Comparison of ENCODE assay signal across 8 cellular contexts in genomic region chr1:160400646-160401486, GRCh38. TPM values are rescaled to one million over a fixed set of nuclear protein-coding genes. Genes with fewer than 3 reads are reported as not detected.
DNase-seq lines count a peak whose midpoint lies in the region; ATAC-seq and TF ChIP-seq lines count a peak whose summit lies in the region.

No MANE protein-coding gene starts in this region.

- WGBS in right cardiac atrium: 2% methylated on average over 55 of the region's 55 CpGs

- H3K27me3 Mint-ChIP-seq in WTC11 (ENCODE audit: low read depth): no peaks in the 10 kb centered on the region; the same call in 1 of the 2 replicates

- H3K27me3 ChIP-seq in right cardiac atrium (ENCODE audit: control insufficient read depth, insufficient read depth): no peaks in the 10 kb centered on the region

- H3K4me3 ChIP-seq in right cardiac atrium (ENCODE audit: low read length): peak overlapping the region; percentile 97
- peak overlapping the region; percentile 59 for H3K4me3 ChIP-seq in skeletal muscle cell (ENCODE audit: low read depth, low read length)

- no peaks in the 10 kb centered on the region for H3K9me3 ChIP-seq in right cardiac atrium (ENCODE audit: control insufficient read depth, low read length)

- peaks cover 57% of the 10 kb centered on the region for H3K4me1 Mint-ChIP-seq in WTC11

- CTCF ChIA-PET in WTC11 (lab: Charles Lee): interaction anchor here (0.6 to 2.2 kb wide), 7 partner anchors 10 to 285 kb away, joined by 3 to 11 read pairs (median 4); partner anchors contain the start of gene ATP1A2

- H3K9me3 Mint-ChIP-seq in WTC11: no peaks in the 10 kb centered on the region

- intact Hi-C loops in right cardiac atrium (cut with DNase I): no loop called here

- no peaks in the 10 kb centered on the region for H3K36me3 Mint-ChIP-seq in WTC11

- H3K27ac ChIP-seq in right cardiac atrium (ENCODE audit: low read length): no peak overlapping the region

- H3K4me3 Mint-ChIP-seq in WTC11: peak overlapping the region; percentile 86

- POLR2A ChIA-PET in WTC11 (lab: Charles Lee): interaction anchor here (0.5 to 1.0 kb wide), 5 partner anchors 10 to 369 kb away, joined by 3 to 5 read pairs (median 5); partner anchors contain the start of gene PIGM

- peak; percentile 14 for ATAC-seq in WTC11
- peak; percentile 51 to 52 for ATAC-seq in right cardiac atrium
- no peak for ATAC-seq in HG03432 (IDR thresholded peaks at IDR 0.05; ENCODE audit: unreplicated experiment)
- no peak for ATAC-seq in HG03097 (IDR thresholded peaks at IDR 0.05; ENCODE audit: low FRiP score, unreplicated experiment)
- no peak for ATAC-seq in HG02981 (IDR thresholded peaks at IDR 0.05; ENCODE audit: unreplicated experiment)

- H3K4me1 ChIP-seq in right cardiac atrium (ENCODE audit: control insufficient read depth, insufficient read depth, low read length): peaks cover 18% of the 10 kb centered on the region

- DNase-seq in NCI-H2227 (lab: John Stamatoyannopoulos, UW; ENCODE audit: unreplicated experiment) (peak; percentile 71), NCI-H2227 treated with DMSO at 0.1 percent for 48 hours (lab: John Stamatoyannopoulos, UW) (no peak), WTC11 (ENCODE audit: low spot score) (peak; percentile 65), right cardiac atrium (peak in 2 of 3 donors; percentile 39 to 73), skeletal muscle cell (ENCODE audit: low read depth) (no peak)

- peak overlapping the region; percentile 41 for H3K27ac Mint-ChIP-seq in WTC11

- TF ChIP-seq CTCF in WTC11 (IDR thresholded peaks at IDR 0.05): no peak

TF ChIP-seq in WTC11, 78 proteins besides CTCF, POLR2A, EP300 and RAD21 (continues in another document):
- TF ChIP-seq TEAD1 (CRISPR knock-in tag; IDR thresholded peaks at IDR 0.05) (no peak), AFF4 (CRISPR knock-in tag; IDR thresholded peaks at IDR 0.05; ENCODE audit: borderline replicate concordance) (no peak), TP53 (CRISPR knock-in tag; IDR thresholded peaks at IDR 0.05) (0 out of 2 replicates have a peak, but pooled peaks have one; percentile 63), E2F1 (CRISPR knock-in tag; IDR thresholded peaks at IDR 0.05) (no peak), ZBTB21 (CRISPR knock-in tag; IDR thresholded peaks at IDR 0.05; ENCODE audit: borderline replicate concordance) (no peak), ZNF138 (CRISPR knock-in tag; conservative IDR thresholded peaks at IDR 0.05) (no peak), FOXP1 (CRISPR knock-in tag; IDR thresholded peaks at IDR 0.05; ENCODE audit: borderline replicate concordance) (no peak), ATF6 (CRISPR knock-in tag; IDR thresholded peaks at IDR 0.05) (no peak), KAT7 (CRISPR knock-in tag; IDR thresholded peaks at IDR 0.05; ENCODE audit: borderline replicate concordance) (peak; percentile 39; the same call in 1 of the 2 replicates), ZNF532 (CRISPR knock-in tag; IDR thresholded peaks at IDR 0.05; ENCODE audit: borderline replicate concordance) (no peak), TEAD4 (CRISPR knock-in tag; IDR thresholded peaks at IDR 0.05) (no peak)

RNA-seq across cellular contexts. Expression of gene VANGL2, which starts 0.5 kb away (rescaled TPM):
- total RNA-seq in WTC11 (2021): 68.0 to 69.7 TPM (median 68.6 TPM) in 3 replicates
- 10 to 100 TPM in 2 of 4 donors, 1 to 10 TPM in 2; 8.3 to 11.4 (median 9.5) TPM for total RNA-seq in right cardiac atrium
- 4.7 TPM for polyA plus RNA-seq in right cardiac atrium

RNA-seq across cellular contexts. Expression of gene NHLH1, which starts 34.0 kb away (rescaled TPM):
- 0.69 to 0.70 TPM (median 0.69 TPM) in 3 replicates for total RNA-seq in WTC11 (2021)
- total RNA-seq in right cardiac atrium: under 1 TPM in 1 of 4 donors, not detected in 3; 0.09 TPM
- 0.05 TPM for polyA plus RNA-seq in right cardiac atrium

RNA-seq across cellular contexts. Expression of gene NCSTN, which starts 57.7 kb away (rescaled TPM):
- total RNA-seq in WTC11 (2021) (58.2 to 72.7 TPM (median 71.9 TPM) in 3 replicates), right cardiac atrium (10 to 100 TPM; 67.1 to 84.3 (median 70.3) TPM)
- 60.7 TPM for polyA plus RNA-seq in right cardiac atrium

RNA-seq across cellular contexts. Expression of gene COPA, which starts 57.8 kb away (rescaled TPM):
- total RNA-seq in WTC11 (2021): 115 to 126 TPM (median 119 TPM) in 3 replicates
- total RNA-seq in right cardiac atrium: 100 to 1,000 TPM; 115 to 140 (median 121) TPM
- polyA plus RNA-seq in right cardiac atrium: 69.1 TPM

Comparison
In these comparisons a context has a peak if more than half of its experiments do, and no peak if none do; other contexts are left out.
1. DNase-seq: peak in NCI-H2227 (single experiment), WTC11 (single experiment) and right cardiac atrium (2 of 3); none in NCI-H2227 treated with DMSO at 0.1 percent for 48 hours (single experiment) and skeletal muscle cell (single experiment).
2. ATAC-seq: peak in WTC11 (single experiment) and right cardiac atrium (2 of 2); none in HG03432 (single experiment), HG03097 (single experiment) and HG02981 (single experiment).